8 cellular contexts compared by ENCODE assay signal in the genomic region with DNA sequence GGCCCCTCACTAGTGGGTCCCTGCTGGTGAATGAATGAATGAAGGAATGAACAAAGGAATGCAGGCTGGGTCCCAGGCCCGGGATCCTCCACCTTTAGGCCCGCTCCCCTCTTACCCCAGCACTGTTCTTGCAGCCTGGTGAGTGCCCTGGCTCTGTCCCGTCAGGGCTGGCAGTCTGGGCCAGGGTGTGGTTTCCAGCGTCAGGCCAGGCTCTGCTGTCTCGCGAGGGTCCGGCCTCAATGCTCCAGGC. TPM values are rescaled to one million over a fixed set of nuclear protein-coding genes. Genes with fewer than 3 reads are reported as not detected.
DNase-seq lines count a peak whose midpoint lies in the region; ATAC-seq and TF ChIP-seq lines count a peak whose summit lies in the region.

No MANE protein-coding gene starts in this region.

- H3K36me3 ChIP-seq in iPS DF 6.9 (ENCODE audit: control insufficient read depth, insufficient read depth, low read length) (0 out of 2 replicates have a peak, but pooled peaks cover 3% of the 10 kb centered on the region), PC-9 (ENCODE audit: low read depth) (peaks cover 3% of the 10 kb centered on the region; the same call in 1 of the 2 replicates)

- no peak for TF ChIP-seq CTCF in WI38 (IDR thresholded peaks at IDR 0.05; ENCODE audit: low read depth, low read length)
- no peak for TF ChIP-seq CTCF in PC-9 (conservative IDR thresholded peaks at IDR 0.05)

- DNase-seq in iPS DF 6.9 (ENCODE audit: low read depth, low spot score) (no peak), PC-9 (no peak), NOMO-1 treated with dmso at 0.1 percent for 144 hours (lab: John Stamatoyannopoulos, UW; ENCODE audit: unreplicated experiment) (no peak), T-helper 1 cell (no peak)

- peak overlapping the region; percentile 92 for H3K27ac Mint-ChIP-seq in stimulated activated memory B cell treated with anti-CD40 and anti-IgM and Interleukin-4, amounts not matched to agents 10 μg/mL and 1 μg/mL and 100 μg/mL, for 72 hours

- peaks cover 5% of the 10 kb centered on the region; the same call in 1 of the 2 replicates for H4K20me1 ChIP-seq in PC-9 (ENCODE audit: insufficient read depth)

- peaks cover 6% of the 10 kb centered on the region; the same call in 1 of the 2 replicates for H3F3A ChIP-seq in PC-9 (ENCODE audit: insufficient read depth, low read depth)

- H3K36me3 Mint-ChIP-seq in stimulated activated memory B cell treated with anti-CD40 and anti-IgM and Interleukin-4, amounts not matched to agents 10 μg/mL and 1 μg/mL and 100 μg/mL, for 72 hours: peaks cover 19% of the 10 kb centered on the region

- H3K4me1 ChIP-seq in iPS DF 6.9 (ENCODE audit: control insufficient read depth, insufficient read depth, low read length): peaks cover 4% of the 10 kb centered on the region; the same call in 1 of the 2 replicates
- no peaks in the 10 kb centered on the region; the same call in 1 of the 2 replicates for H3K4me1 ChIP-seq in PC-9 (replicated peaks; ENCODE audit: insufficient read depth)

- H3K4me1 Mint-ChIP-seq in stimulated activated memory B cell treated with anti-CD40 and anti-IgM and Interleukin-4, amounts not matched to agents 10 μg/mL and 1 μg/mL and 100 μg/mL, for 72 hours: peaks cover 85% of the 10 kb centered on the region

- H3K4me3 ChIP-seq in WI38 (ENCODE audit: low read depth, low read length) (peak overlapping the region; percentile 27; the same call in 1 of the 2 replicates), iPS DF 6.9 (ENCODE audit: low read length) (peak overlapping the region; percentile 22; the same call in 1 of the 2 replicates), PC-9 (no peak overlapping the region)

- no peaks in the 10 kb centered on the region for H3K9me3 Mint-ChIP-seq in stimulated activated memory B cell treated with anti-CD40 and anti-IgM and Interleukin-4, amounts not matched to agents 10 μg/mL and 1 μg/mL and 100 μg/mL, for 72 hours

- no peak overlapping the region for H3K27ac ChIP-seq in iPS DF 6.9 (ENCODE audit: low read length)
- no peak overlapping the region for H3K27ac ChIP-seq in PC-9

- H2AFZ ChIP-seq in PC-9: no peak overlapping the region

- no peaks in the 10 kb centered on the region for H3K79me2 ChIP-seq in PC-9 (ENCODE audit: low read depth)

- no peak overlapping the region for H3K4me2 ChIP-seq in PC-9

- H3K4me3 Mint-ChIP-seq in stimulated activated memory B cell treated with anti-CD40 and anti-IgM and Interleukin-4, amounts not matched to agents 10 μg/mL and 1 μg/mL and 100 μg/mL, for 72 hours: peak overlapping the region; percentile 88

- CTCF ChIA-PET in PC-9 (lab: Charles Lee): no interaction called here

- H3K27me3 Mint-ChIP-seq in stimulated activated memory B cell treated with anti-CD40 and anti-IgM and Interleukin-4, amounts not matched to agents 10 μg/mL and 1 μg/mL and 100 μg/mL, for 72 hours: no peaks in the 10 kb centered on the region

- intact Hi-C loops in PC-9 (cut with micrococcal nuclease; ENCODE audit: unreplicated experiment): no loop called here

- no peaks in the 10 kb centered on the region for H3K9me2 ChIP-seq in PC-9 (ENCODE audit: insufficient read depth)

- H3K9me3 ChIP-seq in iPS DF 6.9 (ENCODE audit: control insufficient read depth, insufficient read depth, low read length): no peaks in the 10 kb centered on the region
- H3K9me3 ChIP-seq in PC-9 (ENCODE audit: insufficient read depth, low read depth): no peaks in the 10 kb centered on the region

- H3K27me3 ChIP-seq in iPS DF 6.9 (ENCODE audit: control insufficient read depth, insufficient read depth, low read length) (peaks cover 24% of the 10 kb centered on the region), PC-9 (ENCODE audit: insufficient read depth, low read depth) (no peaks in the 10 kb centered on the region)

- no TSS peak for BruUV-seq in PC-9 (replicated peaks; lab: Mats Ljungman, UMichigan)

- POLR2A ChIA-PET in PC-9 (lab: Charles Lee; ENCODE audit: unreplicated experiment): no interaction called here

- WGBS in iPS DF 6.9 (ENCODE audit: insufficient coverage, insufficient read length): no CpG with 5 or more reads among the region's 7 CpGs

- ATAC-seq in GM21528 (IDR thresholded peaks at IDR 0.05; ENCODE audit: low FRiP score, unreplicated experiment) (peak; percentile 8), GM18870 (IDR thresholded peaks at IDR 0.05; ENCODE audit: unreplicated experiment) (no peak)
- ATAC-seq in stimulated activated memory B cell treated with anti-CD40 and anti-IgM and Interleukin-4, amounts not matched to agents 10 μg/mL and 1 μg/mL and 100 μg/mL, for 72 hours: no peak

RNA-seq across cellular contexts. Expression of gene LYL1, which starts 0.3 kb away (rescaled TPM):
- 0.24 TPM in 1 of 2 replicates, not detected in the other for total RNA-seq in PC-9 (2021)

RNA-seq across cellular contexts. Expression of gene TRMT1, which starts 14.2 kb away (rescaled TPM):
- 44.1 and 51.1 TPM in 2 replicates for total RNA-seq in PC-9 (2021)

RNA-seq across cellular contexts. Expression of gene NACC1, which starts 15.7 kb away (rescaled TPM):
- total RNA-seq in PC-9 (2021): 101 and 133 TPM in 2 replicates

RNA-seq across cellular contexts. Expression of gene STX10, which starts 47.8 kb away (rescaled TPM):
- total RNA-seq in PC-9 (2021): 86.2 and 89.6 TPM in 2 replicates

RNA-seq across cellular contexts. Expression of gene IER2, which starts 47.9 kb away (rescaled TPM):
- 72.7 and 95.5 TPM in 2 replicates for total RNA-seq in PC-9 (2021)
